ENCODE assay signal across 8 cellular contexts in the genomic region with DNA sequence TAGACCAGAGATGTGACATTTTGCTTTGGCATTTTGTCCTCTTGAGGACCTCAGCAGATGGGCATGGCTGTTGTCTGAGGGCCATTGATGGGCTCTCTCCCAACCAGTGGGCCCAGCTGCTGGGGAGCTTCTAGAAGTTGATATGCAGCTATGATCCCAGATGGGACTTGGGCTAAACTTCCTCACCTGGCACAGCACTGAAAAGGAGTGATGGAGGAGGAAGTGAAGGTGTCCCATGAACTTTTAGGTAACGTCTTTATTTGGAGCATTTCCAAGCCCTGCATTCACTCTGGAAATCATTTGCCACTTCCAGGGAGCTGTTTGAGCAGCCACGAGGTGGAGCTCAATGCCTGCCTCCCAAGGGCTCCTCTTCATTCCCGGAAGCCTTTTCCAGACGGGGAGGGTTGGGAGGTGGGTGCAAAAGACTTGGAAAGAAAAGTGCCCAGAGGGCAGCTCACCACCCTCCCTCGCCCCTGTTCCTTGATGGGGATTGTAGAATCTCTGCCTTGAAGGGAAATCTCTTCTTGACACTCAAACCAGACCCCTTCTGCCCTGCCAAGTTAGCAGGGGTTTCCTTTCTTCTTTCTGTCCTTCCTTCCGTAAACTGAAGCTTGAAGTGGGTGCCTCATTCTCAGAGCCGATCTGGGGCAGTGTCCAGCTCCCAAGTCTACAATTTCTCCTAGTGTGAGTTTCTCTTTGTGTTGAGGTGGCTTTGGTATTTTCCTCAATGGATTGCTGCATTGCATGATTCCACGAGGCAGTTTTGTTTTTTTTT. TPM values are rescaled to one million over a fixed set of nuclear protein-coding genes. Genes with fewer than 3 reads are reported as not detected.
DNase-seq lines count a peak whose midpoint lies in the region; ATAC-seq and TF ChIP-seq lines count a peak whose summit lies in the region.

No MANE protein-coding gene starts in this region.

- intact Hi-C loops in Calu3 (cut with micrococcal nuclease; ENCODE audit: unreplicated experiment) (loop anchor here (2.0 kb wide), 1 partner anchor 277 kb away; no protein-coding TSS in a partner anchor), ovary (cut with DNase I) (loop anchor here in 3 of 4 donors (5.0 kb wide), 1 partner anchor 87 kb away; no protein-coding TSS in a partner anchor)

- H3K4me3 Mint-ChIP-seq in Calu3 (ENCODE audit: low read depth, unreplicated experiment) = peak overlapping the region; percentile 38

- H3K9ac ChIP-seq in Loucy (ENCODE audit: low read depth, low read length, poor library complexity, severe bottlenecking) = no peak overlapping the region

- H3K27me3 Mint-ChIP-seq in Calu3 (ENCODE audit: unreplicated experiment) = peaks cover 76% of the 10 kb centered on the region

- H3F3A ChIP-seq in Loucy (ENCODE audit: low read depth) = no peaks in the 10 kb centered on the region

- no peak overlapping the region for H3K27ac Mint-ChIP-seq in Calu3 (ENCODE audit: unreplicated experiment)

- peak overlapping the region; percentile 61; the same call in 1 of the 2 replicates for H2AFZ ChIP-seq in Loucy (ENCODE audit: low read length)

- TF ChIP-seq EP300 in ovary (IDR thresholded peaks at IDR 0.05) = no peak

- H3K79me2 ChIP-seq in Loucy (ENCODE audit: insufficient read depth, low read length) = no peaks in the 10 kb centered on the region

- H3K4me1 ChIP-seq in Loucy (ENCODE audit: insufficient read depth, low read length, poor library complexity, severe bottlenecking) = no peaks in the 10 kb centered on the region
- no peaks in the 10 kb centered on the region for H3K4me1 ChIP-seq in ovary (ENCODE audit: insufficient read depth)

- H3K36me3 ChIP-seq in Loucy (ENCODE audit: insufficient read depth, low read length) (no peaks in the 10 kb centered on the region), ovary (no peaks in the 10 kb centered on the region)

- peak; percentile 73 for DNase-seq in Calu3
- peak; percentile 49 for DNase-seq in astrocyte of the hippocampus (ENCODE audit: low read depth, low spot score)
- DNase-seq in midbrain (lab: John Stamatoyannopoulos, UW) = peak; percentile 10
- no peak for DNase-seq in effector CD8-positive, alpha-beta T cell (lab: John Stamatoyannopoulos, UW)
- DNase-seq in ovary = no peak

- H3K9me3 Mint-ChIP-seq in Calu3 (ENCODE audit: low read depth, unreplicated experiment) = no peaks in the 10 kb centered on the region

- no peaks in the 10 kb centered on the region for H4K20me1 ChIP-seq in Loucy (ENCODE audit: insufficient read depth, low read length, poor library complexity, severe bottlenecking)

- H3K9me2 ChIP-seq in Loucy (replicated peaks; ENCODE audit: low read depth, low read length) = no peaks in the 10 kb centered on the region

- H3K4me1 Mint-ChIP-seq in Calu3 (ENCODE audit: low read depth, unreplicated experiment) = peaks cover 8% of the 10 kb centered on the region

- TF ChIP-seq CTCF in Calu3 (IDR thresholded peaks at IDR 0.05; ENCODE audit: unreplicated experiment) (peak; percentile 30), Loucy (conservative IDR thresholded peaks at IDR 0.05; ENCODE audit: low read length) (peak; percentile 36), ovary (IDR thresholded peaks at IDR 0.05) (no peak)

- H3K9me3 ChIP-seq in Loucy (ENCODE audit: insufficient read depth, low read depth, low read length) = no peaks in the 10 kb centered on the region
- H3K9me3 ChIP-seq in ovary = no peaks in the 10 kb centered on the region

- H3K27me3 ChIP-seq in Loucy (ENCODE audit: insufficient read depth, low read length, poor library complexity, severe bottlenecking) = no peaks in the 10 kb centered on the region
- no peaks in the 10 kb centered on the region for H3K27me3 ChIP-seq in ovary

- CTCF ChIA-PET in Calu3 (lab: Charles Lee) = interaction anchor here (0.6 to 5.2 kb wide), 24 partner anchors 8 to 726 kb away, joined by 3 to 101 read pairs (median 6); partner anchors contain the start of gene CXCL14

- no peak overlapping the region for H3K27ac ChIP-seq in ovary

- H3K36me3 Mint-ChIP-seq in Calu3 (ENCODE audit: insufficient read depth, unreplicated experiment) = no peaks in the 10 kb centered on the region

- H3K4me3 ChIP-seq in Loucy (ENCODE audit: low read length, poor library complexity, severe bottlenecking) (no peak overlapping the region), ovary (no peak overlapping the region)

- no TSS peak for BruUV-seq in Calu3 (replicated peaks; lab: Mats Ljungman, UMichigan)

- H3K4me2 ChIP-seq in Loucy (ENCODE audit: low read depth, low read length, poor library complexity, severe bottlenecking) = no peak overlapping the region

- no peak for TF ChIP-seq POLR2A in ovary (IDR thresholded peaks at IDR 0.05)

- no peak for ATAC-seq in HG03097 (IDR thresholded peaks at IDR 0.05; ENCODE audit: low FRiP score, unreplicated experiment)
- no peak for ATAC-seq in GM21360 (IDR thresholded peaks at IDR 0.05; ENCODE audit: unreplicated experiment)

- 12 to 14% (median 12%) methylated on average over 8 of the region's 8 CpGs for WGBS in ovary, 3 donors

RNA-seq across cellular contexts. Expression of gene NEUROG1, which starts 18.1 kb away (rescaled TPM):
- total RNA-seq in Calu3 (2022) = not detected in 2 replicates
- total RNA-seq in ovary = not detected
- polyA plus RNA-seq in ovary = under 1 TPM in 1 of 2 donors, not detected in 1; 0.06 TPM

RNA-seq across cellular contexts. Expression of gene CXCL14, which starts 24.9 kb away (rescaled TPM):
- 0.27 TPM in 1 of 2 replicates, not detected in the other for total RNA-seq in Calu3 (2022)
- 1 to 10 TPM in 6 of 7 donors, under 1 TPM in 1; 0.58 to 5.4 (median 2.8) TPM for total RNA-seq in ovary
- polyA plus RNA-seq in ovary = 10 to 100 TPM in 1 of 2 donors, under 1 TPM in 1; 0.10 to 23.3 TPM

Comparison
In these comparisons a context has a peak if more than half of its experiments do, and no peak if none do; other contexts are left out.
1. DNase-seq: peak in Calu3 (single experiment), astrocyte of the hippocampus (single experiment) and midbrain (single experiment); none in effector CD8-positive, alpha-beta T cell (single experiment) and ovary (0 of 5).
2. CTCF ChIP-seq: peak in Calu3 (single experiment) and Loucy (single experiment); none in ovary (0 of 3).